ENCODE assay signal across 1 cellular context in genomic region chr5:115494570-115495289, GRCh38.
TF ChIP-seq lines count a peak whose summit lies in the region.

No MANE protein-coding gene starts in this region.

TF ChIP-seq in GM12878, 131 proteins besides CTCF, POLR2A, EP300 and RAD21:
- TF ChIP-seq FOXM1 (IDR thresholded peaks at IDR 0.05; ENCODE audit: low read depth, low read length) (peak; percentile 70; the same call in 1 of the 2 replicates), NFIC (IDR thresholded peaks at IDR 0.05; ENCODE audit: low read depth, low read length) (peak; percentile 77), DPF2 (IDR thresholded peaks at IDR 0.05) (peak; percentile 64), BMI1 (IDR thresholded peaks at IDR 0.05; ENCODE audit: borderline replicate concordance) (peak; percentile 34; the same call in 1 of the 2 replicates), MTA2 (IDR thresholded peaks at IDR 0.05; ENCODE audit: low read depth) (peak; percentile 91), STAT3 (IDR thresholded peaks at IDR 0.05; ENCODE audit: low read depth, low read length) (no peak), RB1 (IDR thresholded peaks at IDR 0.05; ENCODE audit: borderline replicate concordance) (no peak), TAF1 (IDR thresholded peaks at IDR 0.05; ENCODE audit: borderline replicate concordance, low read depth, low read length) (no peak), IKZF2 (IDR thresholded peaks at IDR 0.05) (peak; percentile 87 to 91), MEF2A (IDR thresholded peaks at IDR 0.05; ENCODE audit: insufficient read depth, low read depth, low read length) (0 out of 2 replicates have a peak, but pooled peaks have one; percentile 22), TARDBP (IDR thresholded peaks at IDR 0.05; ENCODE audit: borderline replicate concordance) (no peak), ATF2 (IDR thresholded peaks at IDR 0.05; ENCODE audit: low read length) (peak; percentile 39; the same call in 1 of the 2 replicates), SIX5 (IDR thresholded peaks at IDR 0.05; ENCODE audit: low read depth, low read length, severe bottlenecking) (no peak), TCF3 (IDR thresholded peaks at IDR 0.05; ENCODE audit: borderline replicate concordance, insufficient read depth, low read depth, low read length) (no peak), LARP7 (IDR thresholded peaks at IDR 0.05) (no peak), ZBTB33 (IDR thresholded peaks at IDR 0.05) (no peak), POU2F2 (IDR thresholded peaks at IDR 0.05; ENCODE audit: borderline replicate concordance, low read depth, low read length) (0 out of 3 replicates have a peak, but pooled peaks have one; percentile 8), WRNIP1 (IDR thresholded peaks at IDR 0.05; ENCODE audit: borderline replicate concordance, low read depth, low read length) (no peak), ZBED1 (IDR thresholded peaks at IDR 0.05; ENCODE audit: borderline replicate concordance) (0 out of 2 replicates have a peak, but pooled peaks have one; percentile 34), RELB (IDR thresholded peaks at IDR 0.05; ENCODE audit: low read depth) (0 out of 2 replicates have a peak, but pooled peaks have one; percentile 28), IKZF1 (conservative IDR thresholded peaks at IDR 0.05) (peak; percentile 87), SIN3A (IDR thresholded peaks at IDR 0.05; ENCODE audit: low read depth, low read length) (no peak), EED (IDR thresholded peaks at IDR 0.05; ENCODE audit: low read depth) (peak; percentile 37; the same call in 1 of the 2 replicates), EGR1 (IDR thresholded peaks at IDR 0.05; ENCODE audit: borderline replicate concordance in 1 of 2, low read depth in 2 of 2, low read length in 2 of 2) (no peak), KAT2A (conservative IDR thresholded peaks at IDR 0.05; ENCODE audit: control insufficient read depth, low read depth, low read length) (no peak), BCL11A (IDR thresholded peaks at IDR 0.05; ENCODE audit: low read depth, low read length) (peak; percentile 28; the same call in 1 of the 2 replicates), IRF5 (IDR thresholded peaks at IDR 0.05; ENCODE audit: borderline replicate concordance) (no peak), BCL3 (IDR thresholded peaks at IDR 0.05; ENCODE audit: borderline replicate concordance, insufficient read depth, low read depth, low read length, poor library complexity, severe bottlenecking) (peak; percentile 14), E2F4 (IDR thresholded peaks at IDR 0.05; ENCODE audit: low read depth, low read length) (no peak), CREB1 (IDR thresholded peaks at IDR 0.05; ENCODE audit: low read depth) (peak; percentile 24; the same call in 1 of the 2 replicates), MEF2B (IDR thresholded peaks at IDR 0.05; ENCODE audit: partially characterized antibody, poor library complexity, severe bottlenecking) (peak; percentile 57), BHLHE40 (IDR thresholded peaks at IDR 0.05; ENCODE audit: borderline replicate concordance in 1 of 2, low read depth in 2 of 2, low read length in 1 of 2) (0 out of 4 replicates have a peak, but pooled peaks of 1 of the 2 experiments have one; percentile 19), RUNX3 (IDR thresholded peaks at IDR 0.05; ENCODE audit: low read length) (peak; percentile 92), JUNB (IDR thresholded peaks at IDR 0.05) (peak; percentile 34; the same call in 1 of the 2 replicates)
